ENCODE assay signal across 11 cellular contexts in genomic region chr16:30401768-30402425, GRCh38. TPM values are rescaled to one million over a fixed set of nuclear protein-coding genes. Genes with fewer than 3 reads are reported as not detected.
DNase-seq lines count a peak whose midpoint lies in the region; ATAC-seq and TF ChIP-seq lines count a peak whose summit lies in the region.
"Had no signal": no experiment of that assay in that cellular context is flagged by ENCODE, and none has a peak within 500 bp of the region (broad histone marks: within the 10 kb centered on the region; RNA-seq: fewer than 3 reads in every experiment).

No MANE protein-coding gene starts in this region.

- peak overlapping the region; percentile 23 for H3K27ac Mint-ChIP-seq in activated CD4-positive, alpha-beta T cell treated with anti-CD3 and anti-CD28 coated beads, Interleukin-2, amount 10 ng/mL, durations not matched to agents 24 days and 14 days
- H3K27ac Mint-ChIP-seq in effector memory CD8-positive, alpha-beta T cell = no peak overlapping the region

- H3K27ac ChIP-seq in neuronal stem cell (replicated peaks; ENCODE audit: low read length) (peak overlapping the region; percentile 27), psoas muscle (no peak overlapping the region)

- no peaks in the 10 kb centered on the region for H3K9me3 Mint-ChIP-seq in activated CD4-positive, alpha-beta T cell treated with anti-CD3 and anti-CD28 coated beads, Interleukin-2, amount 10 ng/mL, durations not matched to agents 24 days and 14 days
- no peaks in the 10 kb centered on the region for H3K9me3 Mint-ChIP-seq in effector memory CD8-positive, alpha-beta T cell

- no peak overlapping the region for H4K91ac ChIP-seq in neuronal stem cell (ENCODE audit: low read depth, low read length, poor library complexity)

- no peak for DNase-seq in activated CD4-positive, alpha-beta T cell treated with anti-CD3 and anti-CD28 coated beads, Interleukin-2, amount 10 ng/mL, durations not matched to agents 24 days and 14 days
- DNase-seq in activated CD4-positive, alpha-beta T cell treated with anti-CD3 and anti-CD28 coated beads for 48 hours = no peak
- DNase-seq in NCI-H510A (lab: John Stamatoyannopoulos, UW) (peak; percentile 71), neuronal stem cell (ENCODE audit: low spot score) (no peak), NCI-H128 (lab: John Stamatoyannopoulos, UW; ENCODE audit: unreplicated experiment) (no peak), psoas muscle (no peak)
- no peak for DNase-seq in effector memory CD8-positive, alpha-beta T cell
- DNase-seq: NCI-H1436, ovary had no signal

- H2BK5ac ChIP-seq in neuronal stem cell (ENCODE audit: low read length) = no peak overlapping the region

- H3K36me3 Mint-ChIP-seq in activated CD4-positive, alpha-beta T cell treated with anti-CD3 and anti-CD28 coated beads, Interleukin-2, amount 10 ng/mL, durations not matched to agents 24 days and 14 days (ENCODE audit: low read depth) = peaks cover 19% of the 10 kb centered on the region
- peaks cover 20% of the 10 kb centered on the region for H3K36me3 Mint-ChIP-seq in effector memory CD8-positive, alpha-beta T cell (ENCODE audit: insufficient read depth)

- peaks cover 8% of the 10 kb centered on the region for H3K79me1 ChIP-seq in neuronal stem cell (ENCODE audit: low read depth, low read length)

- H2BK12ac ChIP-seq in neuronal stem cell (ENCODE audit: low read length) = no peak overlapping the region

- H3K4me1 ChIP-seq in neuronal stem cell (ENCODE audit: control insufficient read depth in 2 of 2, insufficient read depth in 1 of 2, low read depth in 1 of 2, low read length in 2 of 2) (peaks cover 16 to 20% of the 10 kb centered on the region in 2 donors), psoas muscle (peaks cover 8% of the 10 kb centered on the region)

- no peak overlapping the region for H2BK120ac ChIP-seq in neuronal stem cell (ENCODE audit: low read depth, low read length)

- H3K14ac ChIP-seq in neuronal stem cell (ENCODE audit: low read length) = no peak overlapping the region

- H2BK15ac ChIP-seq in neuronal stem cell (ENCODE audit: low read length) = no peak overlapping the region

- H3K23ac ChIP-seq in neuronal stem cell (ENCODE audit: low read depth, low read length, poor library complexity) = no peak overlapping the region

- H3K4ac ChIP-seq in neuronal stem cell (ENCODE audit: low read length) = no peak overlapping the region

- TF ChIP-seq CTCF in psoas muscle (IDR thresholded peaks at IDR 0.05) = no peak

- intact Hi-C loops in activated CD4-positive, alpha-beta T cell treated with anti-CD3 and anti-CD28 coated beads, Interleukin-2, amount 10 ng/mL, durations not matched to agents 24 days and 14 days (cut with micrococcal nuclease) = no loop called here
- intact Hi-C loops in psoas muscle (cut with DNase I) = loop anchor here in 1 of 2 donors (10.0 kb wide), 1 partner anchor 307 kb away; the partner anchor contains the start of genes TBX6 and YPEL3

- H3K27me3 ChIP-seq in neuronal stem cell (ENCODE audit: control insufficient read depth in 3 of 3, insufficient read depth in 3 of 3, low read depth in 1 of 3, low read length in 3 of 3) (peaks cover 0 to 2% (median 0%) of the 10 kb centered on the region in 3 experiments), psoas muscle (ENCODE audit: insufficient read depth in 3 of 3, low read length in 2 of 3) (no peaks in the 10 kb centered on the region)
- H3K27me3 ChIP-seq: ovary had no signal

- H3K27me3 Mint-ChIP-seq in activated CD4-positive, alpha-beta T cell treated with anti-CD3 and anti-CD28 coated beads, Interleukin-2, amount 10 ng/mL, durations not matched to agents 24 days and 14 days = peaks cover 6% of the 10 kb centered on the region
- no peaks in the 10 kb centered on the region for H3K27me3 Mint-ChIP-seq in effector memory CD8-positive, alpha-beta T cell

- H3K4me2 ChIP-seq in neuronal stem cell (ENCODE audit: insufficient read depth, low read length, poor library complexity, severe bottlenecking) = no peak overlapping the region

- no peak overlapping the region for H3K18ac ChIP-seq in neuronal stem cell (ENCODE audit: low read length)

- H3K9me3 ChIP-seq in neuronal stem cell (replicated peaks in 1 of 2; ENCODE audit: control insufficient read depth in 2 of 2, insufficient read depth in 1 of 2, low read depth in 1 of 2, low read length in 2 of 2) = no peaks in the 10 kb centered on the region
- no peaks in the 10 kb centered on the region for H3K9me3 ChIP-seq in psoas muscle
- H3K9me3 ChIP-seq: ovary had no signal

- H3K4me3 ChIP-seq in neuronal stem cell (ENCODE audit: low read length in 2 of 2) (no peak overlapping the region), psoas muscle (no peak overlapping the region)

- no peak overlapping the region for H4K8ac ChIP-seq in neuronal stem cell (ENCODE audit: low read depth, low read length)

- no CpG with 5 or more reads among the region's 8 CpGs for WGBS in neuronal stem cell (ENCODE audit: extremely low coverage in 2 of 2, insufficient read length in 2 of 2, insufficient replicate concordance in 1 of 2), 2 donors
- WGBS in psoas muscle, 3 donors = 83 to 85% (median 85%) methylated on average over 8 of the region's 8 CpGs

- peaks cover 18 to 26% of the 10 kb centered on the region in 2 donors for H3K36me3 ChIP-seq in neuronal stem cell (replicated peaks in 1 of 2; ENCODE audit: control insufficient read depth in 2 of 2, insufficient read depth in 2 of 2, low read length in 2 of 2)
- peaks cover 0 to 13% of the 10 kb centered on the region in 2 donors for H3K36me3 ChIP-seq in psoas muscle (ENCODE audit: insufficient read depth in 1 of 2, low read depth in 1 of 2)
- H3K36me3 ChIP-seq: ovary had no signal

- peak overlapping the region; percentile 32 for H3K9ac ChIP-seq in neuronal stem cell (ENCODE audit: low read depth, low read length, poor library complexity)

- peak overlapping the region; percentile 85 for H3K4me3 Mint-ChIP-seq in activated CD4-positive, alpha-beta T cell treated with anti-CD3 and anti-CD28 coated beads, Interleukin-2, amount 10 ng/mL, durations not matched to agents 24 days and 14 days
- peak overlapping the region; percentile 86 to 87 for H3K4me3 Mint-ChIP-seq in effector memory CD8-positive, alpha-beta T cell

- ATAC-seq in effector memory CD8-positive, alpha-beta T cell (replicated peaks) = no peak
- no peak for ATAC-seq in GM18868 (IDR thresholded peaks at IDR 0.05; ENCODE audit: unreplicated experiment)
- ATAC-seq in psoas muscle = no peak

- peaks cover 28% of the 10 kb centered on the region for H3K4me1 Mint-ChIP-seq in activated CD4-positive, alpha-beta T cell treated with anti-CD3 and anti-CD28 coated beads, Interleukin-2, amount 10 ng/mL, durations not matched to agents 24 days and 14 days
- H3K4me1 Mint-ChIP-seq in effector memory CD8-positive, alpha-beta T cell (ENCODE audit: low read depth in 2 of 2) = peaks cover 13 to 25% of the 10 kb centered on the region in 2 donors

- no peak overlapping the region for H2AFZ ChIP-seq in neuronal stem cell (ENCODE audit: low read length)

- no peak overlapping the region for H2AK5ac ChIP-seq in neuronal stem cell (ENCODE audit: low read depth, low read length)

RNA-seq across cellular contexts. Expression of gene ZNF771, which starts 5.5 kb away (rescaled TPM):
- total RNA-seq in activated CD4-positive, alpha-beta T cell treated with anti-CD3 and anti-CD28 coated beads, Interleukin-2, amount 10 ng/mL, durations not matched to agents 24 days and 14 days = 8.6 and 10.3 TPM in 2 replicates
- polyA plus RNA-seq in neuronal stem cell (2013, experiment 1 of 2) = 7.5 TPM
- polyA plus RNA-seq in neuronal stem cell (2013, experiment 2 of 2) = 7.0 TPM
- total RNA-seq in psoas muscle = 10 to 100 TPM in 2 of 4 donors, 1 to 10 TPM in 2; 4.8 to 14.6 (median 9.1) TPM
- polyA plus RNA-seq in psoas muscle = 1 to 10 TPM; 5.3 to 7.4 (median 5.4) TPM

RNA-seq across cellular contexts. Expression of gene ZNF48, which starts 6.7 kb away (rescaled TPM):
- total RNA-seq in activated CD4-positive, alpha-beta T cell treated with anti-CD3 and anti-CD28 coated beads, Interleukin-2, amount 10 ng/mL, durations not matched to agents 24 days and 14 days = 16.5 and 18.3 TPM in 2 replicates
- 22.2 TPM for polyA plus RNA-seq in neuronal stem cell (2013, experiment 1 of 2)
- 21.3 TPM for polyA plus RNA-seq in neuronal stem cell (2013, experiment 2 of 2)
- 1 to 10 TPM; 2.8 to 7.8 (median 5.6) TPM for total RNA-seq in psoas muscle
- polyA plus RNA-seq in psoas muscle = 1 to 10 TPM; 2.3 to 7.4 (median 3.2) TPM

RNA-seq across cellular contexts. Expression of gene SEPTIN1, which starts 19.5 kb away (rescaled TPM):
- 162 and 163 TPM in 2 replicates for total RNA-seq in activated CD4-positive, alpha-beta T cell treated with anti-CD3 and anti-CD28 coated beads, Interleukin-2, amount 10 ng/mL, durations not matched to agents 24 days and 14 days
- polyA plus RNA-seq in neuronal stem cell (2013, experiment 1 of 2) = 3.9 TPM
- 3.4 TPM for polyA plus RNA-seq in neuronal stem cell (2013, experiment 2 of 2)
- total RNA-seq in psoas muscle = 1 to 10 TPM in 2 of 4 donors, under 1 TPM in 2; 0.34 to 1.8 (median 0.90) TPM
- under 1 TPM; 0.22 to 0.51 (median 0.28) TPM for polyA plus RNA-seq in psoas muscle

RNA-seq across cellular contexts. Expression of gene MYL11, which starts 27.3 kb away (rescaled TPM):
- 1.0 and 1.3 TPM in 2 replicates for total RNA-seq in activated CD4-positive, alpha-beta T cell treated with anti-CD3 and anti-CD28 coated beads, Interleukin-2, amount 10 ng/mL, durations not matched to agents 24 days and 14 days
- polyA plus RNA-seq in neuronal stem cell (2013, experiment 1 of 2) = 4.7 TPM
- polyA plus RNA-seq in neuronal stem cell (2013, experiment 2 of 2) = 4.6 TPM
- total RNA-seq in psoas muscle = 1,000 to 10,000 TPM; 1,414 to 6,743 (median 2,777) TPM
- polyA plus RNA-seq in psoas muscle = 1,000 to 10,000 TPM in 2 of 3 donors, 100 to 1,000 TPM in 1; 636 to 4,264 (median 2,548) TPM
- total RNA-seq: HT1080 had no signal

RNA-seq across cellular contexts. Expression of gene DCTPP1, which starts 27.9 kb away (rescaled TPM):
- 167 and 176 TPM in 2 replicates for total RNA-seq in activated CD4-positive, alpha-beta T cell treated with anti-CD3 and anti-CD28 coated beads, Interleukin-2, amount 10 ng/mL, durations not matched to agents 24 days and 14 days
- polyA plus RNA-seq in neuronal stem cell (2013, experiment 1 of 2) = 46.0 TPM
- 43.9 TPM for polyA plus RNA-seq in neuronal stem cell (2013, experiment 2 of 2)
- 10 to 100 TPM; 23.3 to 54.4 (median 33.9) TPM for total RNA-seq in psoas muscle
- 10 to 100 TPM; 42.2 to 84.2 (median 52.7) TPM for polyA plus RNA-seq in psoas muscle

Comparison
In these comparisons a context has a peak if more than half of its experiments do, and no peak if none do; other contexts are left out.
1. RNA of gene SEPTIN1, which starts 19.5 kb away (total RNA-seq): 162 to 163 TPM in activated CD4-positive, alpha-beta T cell treated with anti-CD3 and anti-CD28 coated beads, Interleukin-2, amount 10 ng/mL, durations not matched to agents 24 days and 14 days; 0.34 to 1.8 TPM in psoas muscle; every median in the first group is over 10 times any median in the second.